Comparison of ENCODE assay signal across 8 cellular contexts in genomic region chr3:183161552-183162345, GRCh38. TPM values are rescaled to one million over a fixed set of nuclear protein-coding genes. Genes with fewer than 3 reads are reported as not detected.
DNase-seq lines count a peak whose midpoint lies in the region; ATAC-seq and TF ChIP-seq lines count a peak whose summit lies in the region.

No MANE protein-coding gene starts in this region.

- peak; percentile 18 for TF ChIP-seq POLR2A in GM19099 (IDR thresholded peaks at IDR 0.05; ENCODE audit: extremely low read depth, insufficient read length, low read depth)

- DNase-seq in CD8-positive, alpha-beta memory T cell, result peak in 3 of 5 donors; percentile 11 to 53 (median 18)
- DNase-seq in activated CD8-positive, alpha-beta T cell treated with anti-CD3 and anti-CD28 coated beads, Interleukin-2, amount 10 ng/mL, durations not matched to agents 7 days and 5 days, result peak; percentile 30
- peak; percentile 67 for DNase-seq in iPS-NIHi11 (ENCODE audit: low spot score)
- no peak for DNase-seq in NCI-H345 (lab: John Stamatoyannopoulos, UW)
- no peak for DNase-seq in left lobe of liver (ENCODE audit: low spot score)

- H3K27ac ChIP-seq in CD8-positive, alpha-beta memory T cell (ENCODE audit: low read depth, low read length), result no peak overlapping the region

- H3K4me3 ChIP-seq in CD8-positive, alpha-beta memory T cell (ENCODE audit: low read length), result peak overlapping the region; percentile 87

- CTCF ChIA-PET in CD8-positive, alpha-beta memory T cell (lab: Charles Lee), result interaction anchor here (1.2 kb wide), 1 partner anchor 23 kb away, joined by 3 read pairs; no protein-coding TSS in a partner anchor
- CTCF ChIA-PET in activated CD8-positive, alpha-beta T cell treated with anti-CD3 and anti-CD28 coated beads, Interleukin-2, amount 10 ng/mL, durations not matched to agents 7 days and 5 days (lab: Charles Lee), result interaction anchor here (0.6 to 2.4 kb wide), 5 partner anchors 22 to 224 kb away, joined by 3 to 10 read pairs (median 4); no protein-coding TSS in a partner anchor

- ATAC-seq in HG03135 (IDR thresholded peaks at IDR 0.05; ENCODE audit: unreplicated experiment) (peak; percentile 69), left lobe of liver (no peak)
- peak; percentile 7 for ATAC-seq in activated CD8-positive, alpha-beta T cell treated with anti-CD3 and anti-CD28 coated beads, Interleukin-2, amount 10 ng/mL, durations not matched to agents 7 days and 5 days

- no peaks in the 10 kb centered on the region for H3K27me3 Mint-ChIP-seq in CD8-positive, alpha-beta memory T cell
- H3K27me3 Mint-ChIP-seq in activated CD8-positive, alpha-beta T cell treated with anti-CD3 and anti-CD28 coated beads, Interleukin-2, amount 10 ng/mL, durations not matched to agents 7 days and 5 days (ENCODE audit: low read depth), result no peaks in the 10 kb centered on the region
- peaks cover 13% of the 10 kb centered on the region for H3K27me3 Mint-ChIP-seq in stimulated activated naive CD8-positive, alpha-beta T cell treated with anti-CD3 and anti-CD28 coated beads, Interleukin-15, Interleukin-2, amounts not matched to agents 100 ng/mL and 50 ng/mL, for 24 hours

- no peaks in the 10 kb centered on the region for H3K27me3 ChIP-seq in CD8-positive, alpha-beta memory T cell (ENCODE audit: insufficient read depth, low read length, poor library complexity, severe bottlenecking)

- H3K4me1 ChIP-seq in CD8-positive, alpha-beta memory T cell (ENCODE audit: insufficient read depth, low read length), result peaks cover 10% of the 10 kb centered on the region

- POLR2A ChIA-PET in CD8-positive, alpha-beta memory T cell (lab: Charles Lee), result interaction anchor here (0.6 to 1.1 kb wide), 2 partner anchors 63 to 1586 kb away, joined by 3 read pairs; no protein-coding TSS in a partner anchor
- POLR2A ChIA-PET in activated CD8-positive, alpha-beta T cell treated with anti-CD3 and anti-CD28 coated beads, Interleukin-2, amount 10 ng/mL, durations not matched to agents 7 days and 5 days (lab: Charles Lee), result interaction anchor here (0.7 to 1.0 kb wide), 2 partner anchors 194 to 268 kb away, joined by 3 read pairs; no protein-coding TSS in a partner anchor

- no peaks in the 10 kb centered on the region for H3K9me3 Mint-ChIP-seq in CD8-positive, alpha-beta memory T cell
- H3K9me3 Mint-ChIP-seq in activated CD8-positive, alpha-beta T cell treated with anti-CD3 and anti-CD28 coated beads, Interleukin-2, amount 10 ng/mL, durations not matched to agents 7 days and 5 days (ENCODE audit: insufficient read depth), result no peaks in the 10 kb centered on the region
- no peaks in the 10 kb centered on the region for H3K9me3 Mint-ChIP-seq in stimulated activated naive CD8-positive, alpha-beta T cell treated with anti-CD3 and anti-CD28 coated beads, Interleukin-15, Interleukin-2, amounts not matched to agents 100 ng/mL and 50 ng/mL, for 24 hours

- peak overlapping the region; percentile 83 to 94 (median 89) for H3K4me3 Mint-ChIP-seq in CD8-positive, alpha-beta memory T cell
- peak overlapping the region; percentile 92 for H3K4me3 Mint-ChIP-seq in activated CD8-positive, alpha-beta T cell treated with anti-CD3 and anti-CD28 coated beads, Interleukin-2, amount 10 ng/mL, durations not matched to agents 7 days and 5 days
- peak overlapping the region; percentile 90 for H3K4me3 Mint-ChIP-seq in stimulated activated naive CD8-positive, alpha-beta T cell treated with anti-CD3 and anti-CD28 coated beads, Interleukin-15, Interleukin-2, amounts not matched to agents 100 ng/mL and 50 ng/mL, for 24 hours

- H3K9me3 ChIP-seq in CD8-positive, alpha-beta memory T cell (ENCODE audit: low read length), result no peaks in the 10 kb centered on the region

- peaks cover 10 to 11% (median 11%) of the 10 kb centered on the region in 3 donors for H3K4me1 Mint-ChIP-seq in CD8-positive, alpha-beta memory T cell
- peaks cover 40% of the 10 kb centered on the region for H3K4me1 Mint-ChIP-seq in activated CD8-positive, alpha-beta T cell treated with anti-CD3 and anti-CD28 coated beads, Interleukin-2, amount 10 ng/mL, durations not matched to agents 7 days and 5 days (ENCODE audit: low read depth)
- peaks cover 44% of the 10 kb centered on the region for H3K4me1 Mint-ChIP-seq in stimulated activated naive CD8-positive, alpha-beta T cell treated with anti-CD3 and anti-CD28 coated beads, Interleukin-15, Interleukin-2, amounts not matched to agents 100 ng/mL and 50 ng/mL, for 24 hours (ENCODE audit: low read depth)

- peak overlapping the region in 6 of 8 donors; percentile 43 to 92 (median 86) for H3K27ac Mint-ChIP-seq in CD8-positive, alpha-beta memory T cell
- H3K27ac Mint-ChIP-seq in activated CD8-positive, alpha-beta T cell treated with anti-CD3 and anti-CD28 coated beads, Interleukin-2, amount 10 ng/mL, durations not matched to agents 7 days and 5 days, result peak overlapping the region; percentile 89
- H3K27ac Mint-ChIP-seq in stimulated activated naive CD8-positive, alpha-beta T cell treated with anti-CD3 and anti-CD28 coated beads, Interleukin-15, Interleukin-2, amounts not matched to agents 100 ng/mL and 50 ng/mL, for 24 hours, result peak overlapping the region; percentile 87

- H3K36me3 ChIP-seq in CD8-positive, alpha-beta memory T cell (ENCODE audit: insufficient read depth, low read length), result no peaks in the 10 kb centered on the region

- H3K36me3 Mint-ChIP-seq in CD8-positive, alpha-beta memory T cell, result peaks cover 0 to 1% (median 0%) of the 10 kb centered on the region in 3 donors
- peaks cover 5% of the 10 kb centered on the region for H3K36me3 Mint-ChIP-seq in activated CD8-positive, alpha-beta T cell treated with anti-CD3 and anti-CD28 coated beads, Interleukin-2, amount 10 ng/mL, durations not matched to agents 7 days and 5 days (ENCODE audit: low read depth)
- H3K36me3 Mint-ChIP-seq in stimulated activated naive CD8-positive, alpha-beta T cell treated with anti-CD3 and anti-CD28 coated beads, Interleukin-15, Interleukin-2, amounts not matched to agents 100 ng/mL and 50 ng/mL, for 24 hours (ENCODE audit: low read depth), result peaks cover 16% of the 10 kb centered on the region

RNA-seq across cellular contexts. Expression of gene LAMP3, which starts 0.8 kb away (rescaled TPM):
- 1 to 10 TPM; 1.5 to 1.7 TPM for total RNA-seq in CD8-positive, alpha-beta memory T cell
- polyA plus RNA-seq in CD8-positive, alpha-beta memory T cell, result 4.8 TPM
- total RNA-seq in activated CD8-positive, alpha-beta T cell treated with anti-CD3 and anti-CD28 coated beads, Interleukin-2, amount 10 ng/mL, durations not matched to agents 7 days and 5 days, result 10 to 100 TPM; 14.3 to 15.2 TPM
- total RNA-seq in left lobe of liver, result 0.38 TPM

Comparison
In these comparisons a context has a peak if more than half of its experiments do, and no peak if none do; other contexts are left out.
1. DNase-seq: peak in CD8-positive, alpha-beta memory T cell (3 of 5), activated CD8-positive, alpha-beta T cell treated with anti-CD3 and anti-CD28 coated beads, Interleukin-2, amount 10 ng/mL, durations not matched to agents 7 days and 5 days (single experiment) and iPS-NIHi11 (single experiment); none in NCI-H345 (single experiment) and left lobe of liver (single experiment).
2. RNA of gene LAMP3, which starts 0.8 kb away (total RNA-seq): 14.3 to 15.2 TPM in activated CD8-positive, alpha-beta T cell treated with anti-CD3 and anti-CD28 coated beads, Interleukin-2, amount 10 ng/mL, durations not matched to agents 7 days and 5 days; 1.5 to 1.7 TPM in CD8-positive, alpha-beta memory T cell and 0.38 TPM in left lobe of liver (single experiment); every median in the first group is over 4 times any median in the second.
3. Peak in every context shown above with its lines, with median percentiles within 50 percentile points of each other: H3K27ac Mint-ChIP-seq and H3K4me3 Mint-ChIP-seq.